In the genomic region with DNA sequence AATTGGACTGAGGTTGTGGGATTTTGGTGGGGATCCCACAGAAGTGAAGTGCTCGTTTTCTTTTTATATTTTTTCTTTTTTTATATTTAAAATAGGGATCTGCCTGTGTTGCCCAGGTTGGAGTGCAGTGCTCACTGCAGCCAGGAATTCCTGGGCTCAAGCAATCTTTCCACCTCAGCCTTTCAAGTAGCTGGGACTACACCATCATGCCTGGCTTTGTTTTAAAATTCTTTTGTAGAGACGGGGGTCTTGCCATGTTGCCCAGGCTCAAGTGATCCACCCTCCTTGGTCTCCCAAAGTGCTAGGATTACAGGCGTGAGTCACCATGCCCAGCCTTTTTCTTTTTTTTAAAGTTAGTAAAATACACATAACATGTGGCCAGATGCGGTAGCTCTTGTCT, we compare ENCODE assay signal across 25 cellular contexts.
"Had no signal": no experiment of that assay in that cellular context is flagged by ENCODE, and none has a peak within 500 bp of the region (broad histone marks: within the 10 kb centered on the region; RNA-seq: fewer than 3 reads in every experiment).

No MANE protein-coding gene starts in this region.

- DNase-seq: occipital lobe; ovary; posterior cingulate gyrus; psoas muscle; right lobe of liver; sigmoid colon; small intestine; stimulated activated CD4-positive, alpha-beta T cell treated with anti-CD3 and anti-CD28 coated beads, Interleukin-15, amount 100 ng/mL, for 24 hours; stimulated activated CD4-positive, alpha-beta T cell treated with anti-CD3 and anti-CD28 coated beads, Interleukin-2, amount 100 ng/mL, for 24 hours; stimulated activated CD4-positive, alpha-beta T cell treated with anti-CD3 and anti-CD28 coated beads, Interleukin-2, amount 100 ng/mL, for 48 hours; stimulated activated CD4-positive, alpha-beta T cell treated with anti-CD3 and anti-CD28 coated beads, Interleukin-4, amount 100 ng/mL, for 24 hours; stimulated activated naive B cell treated with anti-CD40 and anti-IgM and Interleukin-4, amounts not matched to agents 10 μg/mL and 1 μg/mL and 100 μg/mL, for 72 hours; stimulated activated naive CD4-positive, alpha-beta T cell treated with Interleukin-2 at 50 U/mL for 16 hours; stomach; thyroid gland; trophoblast cell; upper lobe of left lung had no signal

- H3K36me3 ChIP-seq: neural progenitor cell, ovary, right lobe of liver, sigmoid colon, stomach, thoracic aorta, thyroid gland, tibial nerve, upper lobe of left lung, vagina had no signal

- H3K27ac ChIP-seq: neural progenitor cell, ovary, parathyroid adenoma, psoas muscle, right lobe of liver, sigmoid colon, stomach, thoracic aorta, thyroid gland, tibial nerve, upper lobe of left lung, vagina had no signal

- H2AFZ ChIP-seq: neural progenitor cell, parathyroid adenoma had no signal

- H3K9ac ChIP-seq: neural progenitor cell, parathyroid adenoma had no signal

- H3K27me3 ChIP-seq: neural progenitor cell, ovary, right lobe of liver, sigmoid colon, stomach, thyroid gland, tibial nerve, upper lobe of left lung, vagina had no signal

- ATAC-seq: psoas muscle; right cardiac atrium; right lobe of liver; stimulated activated effector memory CD8-positive, alpha-beta T cell treated with anti-CD3 and anti-CD28 coated beads, Interleukin-12 subunit alpha, Interleukin-12 subunit beta, amount 100 ng/mL, for 72 hours; stimulated activated naive B cell treated with anti-CD40 and anti-IgM and Interleukin-4, amounts not matched to agents 10 μg/mL and 1 μg/mL and 100 μg/mL, for 72 hours had no signal

- H3K9me3 ChIP-seq: ovary, psoas muscle, right lobe of liver, sigmoid colon, stomach, thoracic aorta, thyroid gland, tibial nerve, upper lobe of left lung, vagina had no signal

- H3K4me2 ChIP-seq: neural progenitor cell had no signal

- FAIRE-seq: small intestine, urothelium cell line had no signal

- H3K4me3 ChIP-seq: neural progenitor cell, ovary, psoas muscle, right lobe of liver, sigmoid colon, stomach, thoracic aorta, thyroid gland, tibial nerve, upper lobe of left lung, vagina had no signal
